In genomic region chr3:194101592-194102432, GRCh38 we compare ENCODE assay signal across 1 cellular context.
TF ChIP-seq lines count a peak whose summit lies in the region.

No MANE protein-coding gene starts in this region.

TF ChIP-seq in HepG2, 621 proteins besides CTCF, POLR2A, EP300 and RAD21 (continued from another document and continues in another):
- TF ChIP-seq TFE3 (CRISPR knock-in tag; IDR thresholded peaks at IDR 0.05) (peak; percentile 41; the same call in 1 of the 2 replicates), CERS6 (CRISPR knock-in tag; IDR thresholded peaks at IDR 0.05) (no peak), U2AF2 (IDR thresholded peaks at IDR 0.05; ENCODE audit: low read depth, low read length) (no peak), ELK4 (CRISPR knock-in tag; IDR thresholded peaks at IDR 0.05; ENCODE audit: borderline replicate concordance) (no peak), XRCC5 (optimal IDR thresholded peaks at IDR 0.05; ENCODE audit: low read length) (peak; percentile 7), CSRNP1 (CRISPR knock-in tag; IDR thresholded peaks at IDR 0.05) (no peak), RBFOX2 (IDR thresholded peaks at IDR 0.05; ENCODE audit: low read depth, low read length) (no peak), ZHX2 (IDR thresholded peaks at IDR 0.05; ENCODE audit: low read depth) (no peak), ZHX2 (CRISPR knock-in tag; IDR thresholded peaks at IDR 0.05; ENCODE audit: borderline replicate concordance) (no peak), NFKB2 (CRISPR knock-in tag; IDR thresholded peaks at IDR 0.05; ENCODE audit: borderline replicate concordance) (peak; percentile 47; the same call in 1 of the 2 replicates), ZBTB14 (CRISPR knock-in tag; IDR thresholded peaks at IDR 0.05) (peak; percentile 13; the same call in 1 of the 2 replicates), TFDP1 (CRISPR knock-in tag; IDR thresholded peaks at IDR 0.05; ENCODE audit: borderline replicate concordance) (no peak), KLF11 (CRISPR knock-in tag; IDR thresholded peaks at IDR 0.05) (no peak), HBP1 (CRISPR knock-in tag; IDR thresholded peaks at IDR 0.05; ENCODE audit: low read depth) (no peak), ZNF800 (CRISPR knock-in tag; IDR thresholded peaks at IDR 0.05) (no peak), CEBPB (IDR thresholded peaks at IDR 0.05; ENCODE audit: borderline replicate concordance, low read depth, low read length) (no peak), FOXJ3 (CRISPR knock-in tag; IDR thresholded peaks at IDR 0.05; ENCODE audit: borderline replicate concordance) (peak; percentile 20; the same call in 1 of the 2 replicates), USF2 (IDR thresholded peaks at IDR 0.05; ENCODE audit: low read depth, low read length) (no peak), USF2 (CRISPR knock-in tag; IDR thresholded peaks at IDR 0.05; ENCODE audit: borderline replicate concordance) (no peak), MAFG (CRISPR knock-in tag; IDR thresholded peaks at IDR 0.05) (no peak), AGO1 (IDR thresholded peaks at IDR 0.05; ENCODE audit: low read depth, low read length, poor library complexity, severe bottlenecking) (no peak), ZBTB46 (CRISPR knock-in tag; IDR thresholded peaks at IDR 0.05; ENCODE audit: borderline replicate concordance) (0 out of 2 replicates have a peak, but pooled peaks have one; percentile 59), E2F1 (CRISPR knock-in tag; IDR thresholded peaks at IDR 0.05) (no peak), DNMT1 (CRISPR knock-in tag; IDR thresholded peaks at IDR 0.05) (no peak), TFDP2 (CRISPR knock-in tag; IDR thresholded peaks at IDR 0.05) (no peak; the same call in 1 of the 2 replicates), BRCA1 (CRISPR knock-in tag; IDR thresholded peaks at IDR 0.05) (no peak)
